Comparison of ENCODE assay signal across 8 cellular contexts in genomic region chr16:30874821-30875717, GRCh38. TPM values are rescaled to one million over a fixed set of nuclear protein-coding genes. Genes with fewer than 3 reads are reported as not detected.
DNase-seq lines count a peak whose midpoint lies in the region; ATAC-seq and TF ChIP-seq lines count a peak whose summit lies in the region.

No MANE protein-coding gene starts in this region.

- CTCF ChIA-PET in CD4-positive, alpha-beta T cell (lab: Charles Lee) = interaction anchor here (3.2 to 5.7 kb wide), 2 partner anchors 27 to 31 kb away, joined by 25 to 47 read pairs; no protein-coding TSS in a partner anchor

- intact Hi-C loops in CD4-positive, alpha-beta T cell (cut with DNase I, micrococcal nuclease) = loop anchor here (1.0 to 2.0 kb wide), 5 partner anchors 19 to 70 kb away; partner anchors contain the start of gene BCL7C (in 2 of the 2)

- no peaks in the 10 kb centered on the region for H3K27me3 ChIP-seq in CD4-positive, alpha-beta T cell (ENCODE audit: control insufficient read depth, insufficient read depth, low read length)

- POLR2A ChIA-PET in CD4-positive, alpha-beta T cell (lab: Charles Lee) = interaction anchor here (0.6 to 4.2 kb wide), 24 partner anchors 8 to 504 kb away, joined by 3 to 93 read pairs (median 4); partner anchors contain the start of genes BCL7C, CTF1, FBXL19 and FUS

- peak; percentile 80 for ATAC-seq in CD4-positive, alpha-beta T cell (ENCODE audit: poor library complexity)
- peak; percentile 74 for ATAC-seq in GM19395 (IDR thresholded peaks at IDR 0.05; ENCODE audit: unreplicated experiment)
- ATAC-seq in HG03565 (IDR thresholded peaks at IDR 0.05; ENCODE audit: unreplicated experiment) = peak; percentile 60

- H3K27ac ChIP-seq in CD4-positive, alpha-beta T cell (ENCODE audit: low read depth, low read length) = peak overlapping the region; percentile 88

- DNase-seq in CD4-positive, alpha-beta T cell = peak; percentile 73 to 93 (median 88)
- peak; percentile 95 for DNase-seq in NCI-H82 (lab: John Stamatoyannopoulos, UW)
- peak; percentile 64 to 83 for DNase-seq in activated CD8-positive, alpha-beta memory T cell treated with anti-CD3 and anti-CD28 coated beads for 1 hour (ENCODE audit: extremely low read depth in 1 of 2, low read depth in 1 of 2)
- peak; percentile 80 for DNase-seq in effector CD4-positive, alpha-beta T cell
- DNase-seq in lung microvascular endothelial cell (ENCODE audit: low read depth in 2 of 2) = peak; percentile 93 to 94
- peak; percentile 77 to 84 (median 79) for DNase-seq in stimulated activated CD4-positive, alpha-beta T cell treated with anti-CD3 and anti-CD28 coated beads, TNF-alpha, amount 100 ng/mL, for 4 hours (ENCODE audit: low read depth in 3 of 3)

- no peaks in the 10 kb centered on the region for H3K27me3 Mint-ChIP-seq in CD4-positive, alpha-beta T cell

- no peaks in the 10 kb centered on the region for H3K9me3 ChIP-seq in CD4-positive, alpha-beta T cell (ENCODE audit: control insufficient read depth, low read length)

- peaks cover 30% of the 10 kb centered on the region for H3K4me1 Mint-ChIP-seq in CD4-positive, alpha-beta T cell (ENCODE audit: low read depth)

- peaks cover 43% of the 10 kb centered on the region for H3K36me3 Mint-ChIP-seq in CD4-positive, alpha-beta T cell (ENCODE audit: low read depth)

- H3K9me3 Mint-ChIP-seq in CD4-positive, alpha-beta T cell = no peaks in the 10 kb centered on the region

- TF ChIP-seq CTCF in CD4-positive, alpha-beta T cell (IDR thresholded peaks at IDR 0.05) = no peak

- peak overlapping the region; percentile 98 for H3K27ac Mint-ChIP-seq in CD4-positive, alpha-beta T cell

- H3K4me3 Mint-ChIP-seq in CD4-positive, alpha-beta T cell = peak overlapping the region; percentile 96

RNA-seq across cellular contexts. Expression of gene BCL7C, which starts 18.8 kb away (rescaled TPM):
- total RNA-seq in CD4-positive, alpha-beta T cell = 10 to 100 TPM; 17.8 to 19.1 TPM
- total RNA-seq in lung microvascular endothelial cell = 39.7 and 72.0 TPM in 2 replicates

RNA-seq across cellular contexts. Expression of gene CTF1, which starts 21.3 kb away (rescaled TPM):
- total RNA-seq in CD4-positive, alpha-beta T cell = under 1 TPM in 1 of 2 experiments, not detected in 1; 0.20 TPM
- total RNA-seq in lung microvascular endothelial cell = 0.22 and 0.40 TPM in 2 replicates

RNA-seq across cellular contexts. Expression of gene FBXL19, which starts 48.3 kb away (rescaled TPM):
- 1 to 10 TPM; 7.5 to 8.9 TPM for total RNA-seq in CD4-positive, alpha-beta T cell
- 14.3 and 15.7 TPM in 2 replicates for total RNA-seq in lung microvascular endothelial cell

Comparison
In these comparisons a context has a peak if more than half of its experiments do, and no peak if none do; other contexts are left out.
1. Peak in every context shown above with its lines: DNase-seq, ATAC-seq and H3K27ac ChIP-seq.